ENCODE assay signal across 21 cellular contexts in the genomic region with DNA sequence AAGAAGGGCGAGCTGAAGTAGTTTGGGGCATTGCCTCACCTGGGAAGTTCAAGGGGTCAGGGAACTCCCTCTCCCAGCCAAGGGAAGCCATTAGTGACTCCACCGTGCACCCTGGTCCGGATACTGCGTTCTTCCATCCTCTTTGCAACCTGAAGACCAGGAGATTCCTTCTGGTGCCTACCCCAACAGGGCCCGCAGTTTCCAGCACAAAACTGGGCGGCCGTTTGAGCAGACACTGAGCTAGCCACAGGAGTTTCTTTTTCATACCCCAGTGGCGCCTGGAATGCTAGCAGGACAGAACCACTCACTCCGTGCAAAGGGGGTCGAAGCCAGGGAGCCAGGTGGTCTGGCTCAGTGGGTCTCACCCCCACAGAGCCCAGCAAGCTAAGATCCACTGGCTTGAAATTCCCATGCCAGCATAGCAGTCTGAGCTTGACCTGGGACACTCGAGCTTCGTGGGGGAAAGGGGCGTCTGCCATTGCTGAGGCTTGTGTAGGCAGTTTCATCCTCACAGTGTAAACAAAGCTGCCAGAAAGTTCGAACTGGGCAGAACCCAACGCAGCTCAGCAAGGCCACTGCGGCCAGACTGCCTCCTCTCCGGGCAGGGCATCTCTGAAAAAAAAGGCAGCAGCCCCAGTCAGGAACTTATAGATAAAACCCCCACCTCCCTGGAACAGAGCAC.
DNase-seq lines count a peak whose midpoint lies in the region; ATAC-seq and TF ChIP-seq lines count a peak whose summit lies in the region.
"Had no signal": no experiment of that assay in that cellular context is flagged by ENCODE, and none has a peak within 500 bp of the region (broad histone marks: within the 10 kb centered on the region; RNA-seq: fewer than 3 reads in every experiment).

No MANE protein-coding gene starts in this region.

- H2BK5ac ChIP-seq in neuronal stem cell (ENCODE audit: low read length): no peak overlapping the region

- no peak overlapping the region for H3K4ac ChIP-seq in neuronal stem cell (ENCODE audit: low read length)

- peak overlapping the region; percentile 28 for H3K18ac ChIP-seq in neuronal stem cell (ENCODE audit: low read length)

- BruUV-seq in PC-3 (replicated peaks; lab: Mats Ljungman, UMichigan): no TSS peak

- no peaks in the 10 kb centered on the region for H3K79me2 ChIP-seq in PC-3 (ENCODE audit: low read length)

- no peaks in the 10 kb centered on the region for H3K36me3 ChIP-seq in PC-3 (ENCODE audit: low read depth, low read length)
- no peaks in the 10 kb centered on the region for H3K36me3 ChIP-seq in neuronal stem cell (replicated peaks in 1 of 2; ENCODE audit: control insufficient read depth in 2 of 2, insufficient read depth in 2 of 2, low read length in 2 of 2)
- no peaks in the 10 kb centered on the region for H3K36me3 ChIP-seq in spleen
- H3K36me3 ChIP-seq: BE2C; BLaER1 treated with 17β-estradiol and CSF1 and Interleukin-3, amounts not matched to agents 10 nM and 100 nM had no signal

- no peak for TF ChIP-seq CTCF in PC-3 (conservative IDR thresholded peaks at IDR 0.05; ENCODE audit: low read depth, low read length)
- TF ChIP-seq CTCF in spleen (IDR thresholded peaks at IDR 0.05 in 8 of 11, conservative IDR thresholded peaks at IDR 0.05 in 3 of 11): no peak

- H3K9ac ChIP-seq in PC-3 (ENCODE audit: low read length) (no peak overlapping the region), neuronal stem cell (ENCODE audit: low read depth, low read length, poor library complexity) (no peak overlapping the region)
- H3K9ac ChIP-seq: BLaER1 treated with 17β-estradiol and CSF1 and Interleukin-3, amounts not matched to agents 10 nM and 100 nM; GM23248 had no signal

- H3K4me2 ChIP-seq in PC-3 (ENCODE audit: low read length) (no peak overlapping the region), neuronal stem cell (ENCODE audit: insufficient read depth, low read length, poor library complexity, severe bottlenecking) (no peak overlapping the region)
- H3K4me2 ChIP-seq: A549; BLaER1 treated with 17β-estradiol and CSF1 and Interleukin-3, amounts not matched to agents 10 nM and 100 nM had no signal

- no peak overlapping the region for H2BK12ac ChIP-seq in neuronal stem cell (ENCODE audit: low read length)

- peak overlapping the region; percentile 10; the same call in 1 of the 2 replicates for H2AFZ ChIP-seq in PC-3 (ENCODE audit: low read length)
- no peak overlapping the region for H2AFZ ChIP-seq in neuronal stem cell (ENCODE audit: low read length)
- H2AFZ ChIP-seq: GM23248 had no signal

- H3K9me2 ChIP-seq in PC-3 (replicated peaks; ENCODE audit: low read length): no peaks in the 10 kb centered on the region

- no peak overlapping the region for H2AK5ac ChIP-seq in neuronal stem cell (ENCODE audit: low read depth, low read length)

- no peaks in the 10 kb centered on the region for H3K79me1 ChIP-seq in neuronal stem cell (ENCODE audit: low read depth, low read length)

- no CpG with 5 or more reads among the region's 17 CpGs for WGBS in neuronal stem cell (ENCODE audit: extremely low coverage in 2 of 2, insufficient read length in 2 of 2, insufficient replicate concordance in 1 of 2), 2 donors
- 83 to 93% (median 87%) methylated on average over 15 to 17 of the region's 17 CpGs for WGBS in spleen, 5 donors

- H2BK120ac ChIP-seq in neuronal stem cell (ENCODE audit: low read depth, low read length): no peak overlapping the region

- CTCF ChIA-PET in PC-3 (lab: Charles Lee): no interaction called here

- H3K9me3 ChIP-seq in PC-3 (ENCODE audit: low read length): no peaks in the 10 kb centered on the region
- peaks cover 0 to 1% of the 10 kb centered on the region in 2 donors for H3K9me3 ChIP-seq in neuronal stem cell (replicated peaks in 1 of 2; ENCODE audit: control insufficient read depth in 2 of 2, insufficient read depth in 1 of 2, low read depth in 1 of 2, low read length in 2 of 2)
- H3K9me3 ChIP-seq in spleen: peaks cover 0 to 14% (median 8%) of the 10 kb centered on the region in 8 donors
- H3K9me3 ChIP-seq: A549; BE2C; BLaER1 treated with 17β-estradiol and CSF1 and Interleukin-3, amounts not matched to agents 10 nM and 100 nM; Caco-2 had no signal

- H3K4me3 ChIP-seq in PC-3 (ENCODE audit: low read length) (no peak overlapping the region), neuronal stem cell (ENCODE audit: low read length in 2 of 2) (no peak overlapping the region), spleen (no peak overlapping the region)
- H3K4me3 ChIP-seq: A549; BLaER1 treated with 17β-estradiol and CSF1 and Interleukin-3, amounts not matched to agents 10 nM and 100 nM; GM12878; GM23248 had no signal

- no peak for ATAC-seq in PC-3
- no peak for ATAC-seq in GM18868 (IDR thresholded peaks at IDR 0.05; ENCODE audit: unreplicated experiment)
- no peak for ATAC-seq in HG03095 (IDR thresholded peaks at IDR 0.05; ENCODE audit: unreplicated experiment)
- ATAC-seq: A549, GM12878, HCT116 had no signal

- H4K8ac ChIP-seq in neuronal stem cell (ENCODE audit: low read depth, low read length): no peak overlapping the region

- H3K27ac ChIP-seq in PC-3 (ENCODE audit: low read length) (no peak overlapping the region), neuronal stem cell (replicated peaks; ENCODE audit: low read length) (no peak overlapping the region), spleen (no peak overlapping the region)
- H3K27ac ChIP-seq: A549; BLaER1 treated with 17β-estradiol and CSF1 and Interleukin-3, amounts not matched to agents 10 nM and 100 nM; GM23248 had no signal

- H2BK15ac ChIP-seq in neuronal stem cell (ENCODE audit: low read length): no peak overlapping the region

- POLR2A ChIA-PET in PC-3 (lab: Charles Lee; ENCODE audit: unreplicated experiment): no interaction called here

- H3K23ac ChIP-seq in neuronal stem cell (ENCODE audit: low read depth, low read length, poor library complexity): no peak overlapping the region

- H3F3A ChIP-seq in PC-3 (ENCODE audit: low read length, unreplicated experiment): no peaks in the 10 kb centered on the region

- no peaks in the 10 kb centered on the region for H3K4me1 ChIP-seq in PC-3 (ENCODE audit: insufficient read depth, low read length)
- no peaks in the 10 kb centered on the region for H3K4me1 ChIP-seq in neuronal stem cell (ENCODE audit: control insufficient read depth in 2 of 2, insufficient read depth in 1 of 2, low read depth in 1 of 2, low read length in 2 of 2)
- no peaks in the 10 kb centered on the region for H3K4me1 ChIP-seq in spleen
- H3K4me1 ChIP-seq: A549; BLaER1 treated with 17β-estradiol and CSF1 and Interleukin-3, amounts not matched to agents 10 nM and 100 nM; Caco-2 had no signal

- H4K20me1 ChIP-seq in PC-3 (ENCODE audit: low read length): no peaks in the 10 kb centered on the region
- H4K20me1 ChIP-seq: BLaER1 treated with 17β-estradiol and CSF1 and Interleukin-3, amounts not matched to agents 10 nM and 100 nM had no signal

- H4K91ac ChIP-seq in neuronal stem cell (ENCODE audit: low read depth, low read length, poor library complexity): no peak overlapping the region

- no peak overlapping the region for H3K14ac ChIP-seq in neuronal stem cell (ENCODE audit: low read length)

- H3K27me3 ChIP-seq in PC-3 (ENCODE audit: low read length) (no peaks in the 10 kb centered on the region), neuronal stem cell (ENCODE audit: control insufficient read depth in 3 of 3, insufficient read depth in 3 of 3, low read depth in 1 of 3, low read length in 3 of 3) (no peaks in the 10 kb centered on the region), spleen (replicated peaks in 1 of 7) (no peaks in the 10 kb centered on the region)
- H3K27me3 ChIP-seq: BE2C; BLaER1 treated with 17β-estradiol and CSF1 and Interleukin-3, amounts not matched to agents 10 nM and 100 nM had no signal

- no peak for TF ChIP-seq POLR2A in spleen (IDR thresholded peaks at IDR 0.05)

- intact Hi-C loops in PC-3 (cut with micrococcal nuclease) (no loop called here), spleen (cut with DNase I; ENCODE audit: low total_unique reads) (no loop called here)

- DNase-seq in PC-3: no peak
- no peak for DNase-seq in neuronal stem cell (ENCODE audit: low spot score)
- peak; percentile 36 for DNase-seq in spleen
- DNase-seq in GM03348 (ENCODE audit: low spot score): no peak
- no peak for DNase-seq in activated naive CD4-positive, alpha-beta T cell treated with anti-CD3 and anti-CD28 coated beads, Interleukin-2, amount 50 U/mL, for 16 hours
- DNase-seq: 8988T; ACHN; AML-193; BE2C; Caco-2; CD4-positive, alpha-beta memory T cell; DMS153; DND-41; GM23248; H9 had no signal
